In genomic region chr5:14331377-14331776, GRCh38 we compare ENCODE assay signal across 11 cellular contexts.
A peak's percentile ranks its signal among the peaks of the same experiment; 100 is the strongest.
DNase-seq lines count a peak whose midpoint lies in the region; ATAC-seq, FAIRE-seq and TF ChIP-seq lines count a peak whose summit lies in the region.
"Had no signal": no experiment of that assay in that cellular context is flagged by ENCODE, and none has a peak within 500 bp of the region (broad histone marks: within the 10 kb centered on the region; RNA-seq: fewer than 3 reads in every experiment).

No MANE protein-coding gene starts in this region.

- H3K9me3 Mint-ChIP-seq in activated CD4-positive, alpha-beta T cell treated with anti-CD3 and anti-CD28 coated beads, Interleukin-2, amount 10 ng/mL, durations not matched to agents 7 days and 5 days: no peaks in the 10 kb centered on the region
- no peaks in the 10 kb centered on the region for H3K9me3 Mint-ChIP-seq in T-cell

- H3K4me3 Mint-ChIP-seq in activated CD4-positive, alpha-beta T cell treated with anti-CD3 and anti-CD28 coated beads, Interleukin-2, amount 10 ng/mL, durations not matched to agents 7 days and 5 days: peak overlapping the region; percentile 5
- H3K4me3 Mint-ChIP-seq in T-cell: peak overlapping the region in 1 of 3 donors; percentile 38

- no peaks in the 10 kb centered on the region for H3K9me3 ChIP-seq in spleen
- H3K9me3 ChIP-seq: A549, thyroid gland had no signal

- POLR2A ChIA-PET in activated CD4-positive, alpha-beta T cell treated with anti-CD3 and anti-CD28 coated beads, Interleukin-2, amount 10 ng/mL, durations not matched to agents 7 days and 5 days (lab: Charles Lee): no interaction called here
- POLR2A ChIA-PET in T-cell (lab: Charles Lee): no interaction called here

- no peak for TF ChIP-seq POLR2A in spleen (IDR thresholded peaks at IDR 0.05)

- H3K27ac Mint-ChIP-seq in activated CD4-positive, alpha-beta T cell treated with anti-CD3 and anti-CD28 coated beads, Interleukin-2, amount 10 ng/mL, durations not matched to agents 7 days and 5 days: peak overlapping the region; percentile 71
- H3K27ac Mint-ChIP-seq in T-cell: no peak overlapping the region

- peaks cover 10 to 64% (median 35%) of the 10 kb centered on the region in 6 donors for H3K4me1 ChIP-seq in spleen
- H3K4me1 ChIP-seq: A549, thyroid gland had no signal

- peaks cover 2% of the 10 kb centered on the region for H3K27me3 Mint-ChIP-seq in activated CD4-positive, alpha-beta T cell treated with anti-CD3 and anti-CD28 coated beads, Interleukin-2, amount 10 ng/mL, durations not matched to agents 7 days and 5 days
- H3K27me3 Mint-ChIP-seq in T-cell: no peaks in the 10 kb centered on the region

- peak; percentile 37 for DNase-seq in activated CD4-positive, alpha-beta T cell treated with anti-CD3 and anti-CD28 coated beads, Interleukin-2, amount 10 ng/mL, durations not matched to agents 7 days and 5 days
- no peak for DNase-seq in activated CD4-positive, alpha-beta T cell treated with anti-CD3 and anti-CD28 coated beads for 1 hour
- DNase-seq in SIG-M5 treated with dmso at 0.1 percent for 504 hours (lab: John Stamatoyannopoulos, UW; ENCODE audit: unreplicated experiment): peak; percentile 88
- no peak for DNase-seq in spleen
- no peak for DNase-seq in OCI-M2 (lab: John Stamatoyannopoulos, UW; ENCODE audit: unreplicated experiment)
- DNase-seq in GM19239 (ENCODE audit: insufficient read length, low spot score): no peak
- DNase-seq in T-cell: no peak
- DNase-seq: left colon, thyroid gland had no signal

- peak; percentile 54 for ATAC-seq in HG02973 (IDR thresholded peaks at IDR 0.05; ENCODE audit: unreplicated experiment)
- ATAC-seq in T-cell (replicated peaks in 1 of 4): no peak
- ATAC-seq: A549, left colon had no signal

- intact Hi-C loops in spleen (cut with DNase I; ENCODE audit: low total_unique reads): no loop called here

- H3K36me3 ChIP-seq in spleen: peaks cover 0 to 39% (median 7%) of the 10 kb centered on the region in 6 donors
- H3K36me3 ChIP-seq: thyroid gland had no signal

- H3K27me3 ChIP-seq in spleen (replicated peaks in 1 of 7): no peaks in the 10 kb centered on the region
- H3K27me3 ChIP-seq: thyroid gland had no signal

- H3K27ac ChIP-seq in spleen: peak overlapping the region in 5 of 8 donors; percentile 47 to 64 (median 49)
- H3K27ac ChIP-seq: A549, thyroid gland had no signal

- no peak overlapping the region for H3K4me3 ChIP-seq in spleen
- H3K4me3 ChIP-seq: A549, thyroid gland had no signal

- no peaks in the 10 kb centered on the region for H3K36me3 Mint-ChIP-seq in activated CD4-positive, alpha-beta T cell treated with anti-CD3 and anti-CD28 coated beads, Interleukin-2, amount 10 ng/mL, durations not matched to agents 7 days and 5 days (ENCODE audit: low read depth)
- H3K36me3 Mint-ChIP-seq in T-cell: no peaks in the 10 kb centered on the region

- TF ChIP-seq CTCF in spleen (IDR thresholded peaks at IDR 0.05 in 8 of 11, conservative IDR thresholded peaks at IDR 0.05 in 3 of 11): no peak

- peaks cover 22% of the 10 kb centered on the region for H3K4me1 Mint-ChIP-seq in activated CD4-positive, alpha-beta T cell treated with anti-CD3 and anti-CD28 coated beads, Interleukin-2, amount 10 ng/mL, durations not matched to agents 7 days and 5 days
- H3K4me1 Mint-ChIP-seq in T-cell: peaks cover 17 to 19% (median 17%) of the 10 kb centered on the region in 3 donors

- 15 to 21% (median 18%) methylated on average over 3 of the region's 3 CpGs for WGBS in spleen, 5 donors

- CTCF ChIA-PET in activated CD4-positive, alpha-beta T cell treated with anti-CD3 and anti-CD28 coated beads, Interleukin-2, amount 10 ng/mL, durations not matched to agents 7 days and 5 days (lab: Charles Lee): interaction anchor here (0.5 kb wide), 1 partner anchor 636 kb away, joined by 3 read pairs; no protein-coding TSS in a partner anchor
- CTCF ChIA-PET in T-cell (lab: Charles Lee): no interaction called here

- FAIRE-seq in GM19239 (lab: Jason Lieb, UNC): no peak
- FAIRE-seq: A549 had no signal

Comparison
In these comparisons a context has a peak if more than half of its experiments do, and no peak if none do; other contexts are left out.
1. DNase-seq: peak in activated CD4-positive, alpha-beta T cell treated with anti-CD3 and anti-CD28 coated beads, Interleukin-2, amount 10 ng/mL, durations not matched to agents 7 days and 5 days (single experiment) and SIG-M5 treated with dmso at 0.1 percent for 504 hours (single experiment); none in activated CD4-positive, alpha-beta T cell treated with anti-CD3 and anti-CD28 coated beads for 1 hour (single experiment), spleen (single experiment), OCI-M2 (single experiment), GM19239 (single experiment) and T-cell (0 of 34).